ENCODE assay signal across 11 cellular contexts in the genomic region with DNA sequence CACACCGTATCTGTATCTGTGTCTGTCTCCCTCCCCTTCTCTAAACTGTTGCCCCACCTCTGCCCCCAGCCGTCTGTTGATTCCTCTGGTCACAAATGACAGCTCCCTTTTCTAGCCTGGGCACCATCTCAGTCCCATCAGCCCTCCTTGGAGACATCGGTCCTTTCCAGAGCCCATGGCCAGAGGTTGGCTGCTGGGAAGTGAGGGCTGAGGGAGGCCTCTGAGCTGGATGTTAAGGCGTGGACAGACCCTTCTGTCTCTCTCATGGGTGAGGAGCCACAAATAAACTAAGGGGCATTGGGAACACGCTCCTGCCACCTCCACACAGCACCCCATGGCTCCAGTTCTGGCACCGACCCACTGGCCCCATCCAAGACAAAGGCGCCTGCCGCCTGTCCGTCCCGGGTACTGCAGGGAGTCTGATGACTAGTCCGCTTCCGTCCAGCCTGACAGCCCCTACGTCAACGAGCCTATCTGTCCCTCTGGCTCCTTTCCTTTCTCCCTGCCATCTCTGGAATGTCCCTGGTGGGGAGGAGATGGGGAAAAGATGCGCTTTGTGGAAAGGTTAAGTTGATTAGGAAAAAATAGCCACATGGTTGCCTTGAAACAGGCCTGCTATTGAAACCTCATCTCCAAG. TPM values are rescaled to one million over a fixed set of nuclear protein-coding genes. Genes with fewer than 3 reads are reported as not detected.
DNase-seq lines count a peak whose midpoint lies in the region; ATAC-seq lines count a peak whose summit lies in the region.
"Had no signal": no experiment of that assay in that cellular context is flagged by ENCODE, and none has a peak within 500 bp of the region (broad histone marks: within the 10 kb centered on the region; RNA-seq: fewer than 3 reads in every experiment).

No MANE protein-coding gene starts in this region.

- H3K4me2 ChIP-seq in skeletal muscle satellite cell (ENCODE audit: low read length): no peak overlapping the region

- H3K9me3 ChIP-seq in HUES48 (ENCODE audit: control insufficient read depth, insufficient read depth, low read length) (no peaks in the 10 kb centered on the region), skeletal muscle satellite cell (replicated peaks; ENCODE audit: low read length) (no peaks in the 10 kb centered on the region)

- H3K27me3 ChIP-seq in HUES48 (ENCODE audit: control insufficient read depth, insufficient read depth, low read length): peaks cover 19% of the 10 kb centered on the region
- no peaks in the 10 kb centered on the region for H3K27me3 ChIP-seq in layer of hippocampus (ENCODE audit: control insufficient read depth, insufficient read depth, low read length)
- no peaks in the 10 kb centered on the region for H3K27me3 ChIP-seq in skeletal muscle satellite cell (ENCODE audit: control insufficient read depth, insufficient read depth, low read length)

- H3K9ac ChIP-seq in HUES48 (ENCODE audit: low read depth, low read length) (no peak overlapping the region), skeletal muscle satellite cell (ENCODE audit: low read depth, low read length) (peak overlapping the region; percentile 34)

- DNase-seq in LoVo (ENCODE audit: low spot score): no peak
- DNase-seq: activated effector memory CD4-positive, alpha-beta T cell treated with Interleukin-2 at 50 U/mL for 16 hours; CD4-positive, alpha-beta T cell; NCI-H774 had no signal

- H3K4me3 ChIP-seq in HUES48 (ENCODE audit: low read depth, low read length) (no peak overlapping the region), skeletal muscle satellite cell (ENCODE audit: low read length) (no peak overlapping the region)

- H3K27ac ChIP-seq in HUES48 (ENCODE audit: low read depth, low read length): peak overlapping the region; percentile 43
- peak overlapping the region; percentile 83 for H3K27ac ChIP-seq in cingulate gyrus (ENCODE audit: low read depth, low read length)
- peak overlapping the region; percentile 60 for H3K27ac ChIP-seq in layer of hippocampus (ENCODE audit: low read depth, low read length)

- H3K4me1 ChIP-seq in HUES48 (ENCODE audit: control insufficient read depth, insufficient read depth, low read length) (peaks cover 42% of the 10 kb centered on the region), skeletal muscle satellite cell (ENCODE audit: control insufficient read depth, insufficient read depth, low read length) (peaks cover 26% of the 10 kb centered on the region)

- H3K36me3 ChIP-seq in HUES48 (ENCODE audit: control insufficient read depth, insufficient read depth, low read length): no peaks in the 10 kb centered on the region; the same call in 1 of the 2 replicates
- no peaks in the 10 kb centered on the region for H3K36me3 ChIP-seq in skeletal muscle satellite cell (ENCODE audit: insufficient read depth, low read length)

- ATAC-seq in GM19467 (IDR thresholded peaks at IDR 0.05; ENCODE audit: unreplicated experiment): no peak
- ATAC-seq in GM21381 (IDR thresholded peaks at IDR 0.05; ENCODE audit: unreplicated experiment): no peak
- no peak for ATAC-seq in HG03135 (IDR thresholded peaks at IDR 0.05; ENCODE audit: unreplicated experiment)

RNA-seq across cellular contexts. Expression of gene PDGFB, which starts 10.5 kb away (rescaled TPM):
- 0.25 and 0.87 TPM in 2 replicates for total RNA-seq in skeletal muscle satellite cell (2012; rRNA removed)
